2 cellular contexts compared by ENCODE assay signal in genomic region chr22:34422948-34423347, GRCh38.
DNase-seq lines count a peak whose midpoint lies in the region; TF ChIP-seq lines count a peak whose summit lies in the region.
"Not testable (repeated sequence)": the region's sequence is repeated elsewhere in the genome, so short reads cannot be mapped to it uniquely, and the experiment has no call there.

No MANE protein-coding gene starts in this region.

- H3K4me1 ChIP-seq in HEK293 (ENCODE audit: control insufficient read depth, insufficient read depth, low read length); esophagus muscularis mucosa: not testable (repeated sequence)

- not testable (repeated sequence) for H3K4me3 ChIP-seq in HEK293 (ENCODE audit: low read depth, low read length); esophagus muscularis mucosa

- CTCF ChIA-PET in HEK293 (lab: Yijun Ruan, JAX): not testable (repeated sequence)

- DNase-seq in esophagus muscularis mucosa (ENCODE audit: extremely low spot score): peak; percentile 1

- TF ChIP-seq EP300 in esophagus muscularis mucosa (IDR thresholded peaks at IDR 0.05): not testable (repeated sequence)

- not testable (repeated sequence) for H3K27ac ChIP-seq in HEK293 (ENCODE audit: extremely low read depth, low read depth, low read length); esophagus muscularis mucosa (replicated peaks in 1 of 4)

- not testable (repeated sequence) for TF ChIP-seq CTCF in HEK293 (tag by site-specific recombination; IDR thresholded peaks at IDR 0.05); esophagus muscularis mucosa (IDR thresholded peaks at IDR 0.05)

- WGBS in esophagus muscularis mucosa: 85% methylated on average over 8 of the region's 8 CpGs

- not testable (repeated sequence) for H3K27me3 ChIP-seq in esophagus muscularis mucosa

- not testable (repeated sequence) for H3K36me3 ChIP-seq in HEK293 (ENCODE audit: control insufficient read depth in 2 of 2, insufficient read depth in 1 of 2, low read length in 2 of 2); esophagus muscularis mucosa

- POLR2A ChIA-PET in HEK293 (lab: Yijun Ruan, JAX): not testable (repeated sequence)

- H3K9me3 ChIP-seq in HEK293 (ENCODE audit: control insufficient read depth, insufficient read depth, low read depth, low read length); esophagus muscularis mucosa: not testable (repeated sequence)

- TF ChIP-seq POLR2A in esophagus muscularis mucosa (IDR thresholded peaks at IDR 0.05; ENCODE audit: low read depth): not testable (repeated sequence)

- intact Hi-C loops in esophagus muscularis mucosa (cut with DNase I): not testable (repeated sequence)

TF ChIP-seq in HEK293, 187 proteins besides CTCF, POLR2A, EP300 and RAD21:
- peak; percentile 99 for TF ChIP-seq PRDM1 (tag by site-specific recombination; IDR thresholded peaks at IDR 0.05)
